ENCODE assay signal across 14 cellular contexts in genomic region chr5:138391859-138392386, GRCh38. TPM values are rescaled to one million over a fixed set of nuclear protein-coding genes. Genes with fewer than 3 reads are reported as not detected.
DNase-seq lines count a peak whose midpoint lies in the region; ATAC-seq and TF ChIP-seq lines count a peak whose summit lies in the region.
"Had no signal": no experiment of that assay in that cellular context is flagged by ENCODE, and none has a peak within 500 bp of the region (broad histone marks: within the 10 kb centered on the region; RNA-seq: fewer than 3 reads in every experiment).

No MANE protein-coding gene starts in this region.

- peak overlapping the region; percentile 89 for H3K27ac ChIP-seq in SJCRH30
- H3K27ac ChIP-seq: brain microvascular endothelial cell, uterus had no signal

- H3K4me1 Mint-ChIP-seq in activated T-cell treated with anti-CD3 and anti-CD28 coated beads, Interleukin-2, amount 50 U/mL, for 4 hours (ENCODE audit: low read depth), result no peaks in the 10 kb centered on the region
- H3K4me1 Mint-ChIP-seq: activated naive CD4-positive, alpha-beta T cell treated with anti-CD3 and anti-CD28 coated beads, Interleukin-2, amount 10 ng/mL, durations not matched to agents 7 days and 5 days; stimulated activated naive CD8-positive, alpha-beta T cell treated with anti-CD3 and anti-CD28 coated beads, Interleukin-15, amount 100 ng/mL, for 72 hours had no signal

- no peaks in the 10 kb centered on the region for H3K9me3 Mint-ChIP-seq in activated T-cell treated with anti-CD3 and anti-CD28 coated beads, Interleukin-2, amount 50 U/mL, for 4 hours
- H3K9me3 Mint-ChIP-seq: activated naive CD4-positive, alpha-beta T cell treated with anti-CD3 and anti-CD28 coated beads, Interleukin-2, amount 10 ng/mL, durations not matched to agents 7 days and 5 days; stimulated activated naive CD8-positive, alpha-beta T cell treated with anti-CD3 and anti-CD28 coated beads, Interleukin-15, amount 100 ng/mL, for 72 hours had no signal

- 74 to 88% methylated on average over 9 of the region's 9 CpGs for WGBS in lower leg skin, 2 donors

- H3K4me1 ChIP-seq in SJCRH30, result peaks cover 25% of the 10 kb centered on the region
- H3K4me1 ChIP-seq: uterus had no signal

- TF ChIP-seq POLR2A in lower leg skin (IDR thresholded peaks at IDR 0.05), result no peak

- peak; percentile 96 to 99 for DNase-seq in SJCRH30
- peak; percentile 35 for DNase-seq in epithelial cell of esophagus (ENCODE audit: low read depth)
- peak in 47 of 51 donors; percentile 10 to 86 (median 53) for DNase-seq in hypothalamus (lab: John Stamatoyannopoulos, UW)
- DNase-seq in putamen (ENCODE audit: low spot score), result peak; percentile 70
- DNase-seq in COLO668 (lab: John Stamatoyannopoulos, UW; ENCODE audit: unreplicated experiment), result no peak
- no peak for DNase-seq in lower leg skin (ENCODE audit: low spot score in 2 of 2)
- no peak for DNase-seq in activated T-cell treated with anti-CD3 and anti-CD28 coated beads, Interleukin-2, amount 50 U/mL, for 4 hours
- DNase-seq: activated naive CD4-positive, alpha-beta T cell treated with anti-CD3 and anti-CD28 coated beads, Interleukin-2, amount 10 ng/mL, durations not matched to agents 7 days and 5 days; brain microvascular endothelial cell; effector memory CD4-positive, alpha-beta T cell; NCI-H1417; stimulated activated naive CD8-positive, alpha-beta T cell treated with anti-CD3 and anti-CD28 coated beads, Interleukin-15, amount 100 ng/mL, for 72 hours; uterus had no signal

- H3K27me3 ChIP-seq in SJCRH30, result no peaks in the 10 kb centered on the region
- H3K27me3 ChIP-seq: brain microvascular endothelial cell, uterus had no signal

- ATAC-seq in GM21381 (IDR thresholded peaks at IDR 0.05; ENCODE audit: unreplicated experiment), result no peak
- no peak for ATAC-seq in activated T-cell treated with anti-CD3 and anti-CD28 coated beads, Interleukin-2, amount 50 U/mL, for 4 hours
- ATAC-seq: stimulated activated naive CD8-positive, alpha-beta T cell treated with anti-CD3 and anti-CD28 coated beads, Interleukin-15, amount 100 ng/mL, for 72 hours had no signal

- TF ChIP-seq CTCF in epithelial cell of esophagus (IDR thresholded peaks at IDR 0.05; ENCODE audit: insufficient read depth, low read depth, low read length, missing control alignments) (no peak), lower leg skin (IDR thresholded peaks at IDR 0.05) (no peak)

- H3K36me3 ChIP-seq in SJCRH30, result peaks cover 29% of the 10 kb centered on the region
- H3K36me3 ChIP-seq: uterus had no signal

- H3K27me3 Mint-ChIP-seq in activated T-cell treated with anti-CD3 and anti-CD28 coated beads, Interleukin-2, amount 50 U/mL, for 4 hours (ENCODE audit: low read depth), result no peaks in the 10 kb centered on the region
- H3K27me3 Mint-ChIP-seq: activated naive CD4-positive, alpha-beta T cell treated with anti-CD3 and anti-CD28 coated beads, Interleukin-2, amount 10 ng/mL, durations not matched to agents 7 days and 5 days; stimulated activated naive CD8-positive, alpha-beta T cell treated with anti-CD3 and anti-CD28 coated beads, Interleukin-15, amount 100 ng/mL, for 72 hours had no signal

- H3K4me3 ChIP-seq in SJCRH30, result peak overlapping the region; percentile 10; the same call in 1 of the 2 replicates
- H3K4me3 ChIP-seq in epithelial cell of esophagus (ENCODE audit: low read length), result no peak overlapping the region
- H3K4me3 ChIP-seq in lower leg skin (ENCODE audit: low read depth, poor library complexity, severe bottlenecking), result no peak overlapping the region
- H3K4me3 ChIP-seq: uterus had no signal

- H3K4me3 Mint-ChIP-seq in activated T-cell treated with anti-CD3 and anti-CD28 coated beads, Interleukin-2, amount 50 U/mL, for 4 hours, result no peak overlapping the region
- H3K4me3 Mint-ChIP-seq: activated naive CD4-positive, alpha-beta T cell treated with anti-CD3 and anti-CD28 coated beads, Interleukin-2, amount 10 ng/mL, durations not matched to agents 7 days and 5 days; stimulated activated naive CD8-positive, alpha-beta T cell treated with anti-CD3 and anti-CD28 coated beads, Interleukin-15, amount 100 ng/mL, for 72 hours had no signal

- intact Hi-C loops in lower leg skin (cut with DNase I; ENCODE audit: low total_unique reads), result loop anchor here (10.0 kb wide), 1 partner anchor 1277 kb away; no protein-coding TSS in a partner anchor

- peaks cover 34% of the 10 kb centered on the region for H3K36me3 Mint-ChIP-seq in activated T-cell treated with anti-CD3 and anti-CD28 coated beads, Interleukin-2, amount 50 U/mL, for 4 hours (ENCODE audit: insufficient read depth)

- H3K9me3 ChIP-seq in SJCRH30 (replicated peaks), result no peaks in the 10 kb centered on the region
- H3K9me3 ChIP-seq: uterus had no signal

RNA-seq across cellular contexts. Expression of gene KDM3B, which starts 39.4 kb away (rescaled TPM):
- 73.0 and 75.2 TPM in 2 replicates for total RNA-seq in SJCRH30 (2014; rRNA removed; shearing (Covaris generic))
- total RNA-seq in lower leg skin, result 10 to 100 TPM; 54.4 to 72.7 (median 67.0) TPM
- total RNA-seq in activated T-cell treated with anti-CD3 and anti-CD28 coated beads, Interleukin-2, amount 50 U/mL, for 4 hours, result 10 to 100 TPM; 33.6 to 35.6 (median 34.4) TPM

RNA-seq across cellular contexts. Expression of gene REEP2, which starts 46.9 kb away (rescaled TPM):
- total RNA-seq in SJCRH30 (2014; rRNA removed; shearing (Covaris generic)), result 4.9 and 8.5 TPM in 2 replicates
- total RNA-seq in lower leg skin, result 1 to 10 TPM in 3 of 4 donors, under 1 TPM in 1; 0.95 to 7.6 (median 1.8) TPM
- total RNA-seq in activated T-cell treated with anti-CD3 and anti-CD28 coated beads, Interleukin-2, amount 50 U/mL, for 4 hours, result 1 to 10 TPM; 1.3 to 1.8 (median 1.7) TPM

RNA-seq across cellular contexts. Expression of gene FAM53C, which starts 53.9 kb away (rescaled TPM):
- total RNA-seq in SJCRH30 (2014; rRNA removed; shearing (Covaris generic)), result 40.3 and 40.5 TPM in 2 replicates
- total RNA-seq in lower leg skin, result 10 to 100 TPM; 15.2 to 19.9 (median 17.2) TPM
- 10 to 100 TPM; 22.2 to 25.6 (median 25.4) TPM for total RNA-seq in activated T-cell treated with anti-CD3 and anti-CD28 coated beads, Interleukin-2, amount 50 U/mL, for 4 hours

Comparison
In these comparisons a context has a peak if more than half of its experiments do, and no peak if none do; other contexts are left out.
1. DNase-seq: peak in SJCRH30 (2 of 2), epithelial cell of esophagus (single experiment), hypothalamus (47 of 51) and putamen (single experiment); none in COLO668 (single experiment), lower leg skin (0 of 2) and activated T-cell treated with anti-CD3 and anti-CD28 coated beads, Interleukin-2, amount 50 U/mL, for 4 hours (single experiment).